12 cellular contexts compared by ENCODE assay signal in the genomic region with DNA sequence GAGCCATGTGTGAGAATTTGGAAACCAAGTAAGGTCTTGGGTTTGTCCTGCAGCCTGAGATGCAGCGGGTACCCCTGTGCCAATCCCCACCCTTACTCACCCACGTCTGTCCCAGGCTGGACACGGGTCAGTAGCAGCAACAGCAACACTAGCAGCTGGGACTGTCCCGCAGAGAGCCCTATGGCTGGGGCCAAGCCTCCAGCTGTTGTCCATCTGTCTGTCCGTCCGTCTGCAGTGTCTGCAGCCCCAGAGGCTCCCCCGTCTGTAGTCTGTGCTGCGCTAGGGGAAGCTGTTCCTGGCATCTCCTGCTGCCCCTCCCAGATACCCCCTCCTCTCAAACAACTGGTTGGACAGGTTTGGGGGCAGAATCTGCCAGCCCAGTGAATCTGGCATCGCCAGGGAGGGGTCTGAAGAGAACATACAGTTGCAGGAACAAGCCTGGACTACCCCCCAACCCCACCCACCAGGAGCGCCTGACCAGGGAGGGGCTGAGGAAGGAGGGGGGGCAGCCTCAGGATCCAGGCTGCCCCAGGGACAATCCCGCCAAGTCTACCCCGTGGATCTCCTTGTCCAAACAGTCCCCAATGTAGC. TPM values are rescaled to one million over a fixed set of nuclear protein-coding genes. Genes with fewer than 3 reads are reported as not detected.
"Had no signal": no experiment of that assay in that cellular context is flagged by ENCODE, and none has a peak within 500 bp of the region (broad histone marks: within the 10 kb centered on the region; RNA-seq: fewer than 3 reads in every experiment).

No MANE protein-coding gene starts in this region.

RNA-seq across cellular contexts. Expression of a gene that starts 7.6 kb away (rescaled TPM):
- total RNA-seq: frontal cortex, glomerular endothelial cell, left lung, occipital lobe, psoas muscle, sciatic nerve, subcutaneous adipose tissue, transverse colon had no signal
- polyA plus RNA-seq: fibroblast of lung, heart right ventricle, lung, pancreas, psoas muscle had no signal
